Comparison of ENCODE assay signal across 1 cellular context in genomic region chr19:45403781-45404556, GRCh38.
TF ChIP-seq lines count a peak whose summit lies in the region.

No MANE protein-coding gene starts in this region.

TF ChIP-seq in K562, 482 proteins besides CTCF, POLR2A, EP300 and RAD21 (continued from another document and continues in another):
- TF ChIP-seq PKNOX1 (IDR thresholded peaks at IDR 0.05) (peak; percentile 84), ZNF561 (CRISPR knock-in tag; conservative IDR thresholded peaks at IDR 0.05) (no peak), KLF13 (tag; IDR thresholded peaks at IDR 0.05; ENCODE audit: borderline replicate concordance, low read depth) (0 out of 2 replicates have a peak, but pooled peaks have one; percentile 32), E2F4 (CRISPR knock-in tag; IDR thresholded peaks at IDR 0.05; ENCODE audit: low read depth) (no peak), ZNF263 (CRISPR knock-in tag; IDR thresholded peaks at IDR 0.05; ENCODE audit: borderline replicate concordance) (no peak), ZBTB33 (CRISPR knock-in tag; IDR thresholded peaks at IDR 0.05) (no peak), KDM5B (IDR thresholded peaks at IDR 0.05; ENCODE audit: insufficient replicate concordance, low read depth, low read length) (no peak), SRSF9 (IDR thresholded peaks at IDR 0.05; ENCODE audit: borderline replicate concordance, low read depth, low read length) (no peak), XRCC5 (IDR thresholded peaks at IDR 0.05; ENCODE audit: low read depth, low read length) (no peak), ZNF551 (CRISPR knock-in tag; IDR thresholded peaks at IDR 0.05) (no peak), SRSF3 (IDR thresholded peaks at IDR 0.05; ENCODE audit: insufficient read depth, low read length) (no peak), SAP30 (IDR thresholded peaks at IDR 0.05; ENCODE audit: borderline replicate concordance, insufficient read depth, low read depth, low read length, poor library complexity, severe bottlenecking) (no peak), HES1 (IDR thresholded peaks at IDR 0.05; ENCODE audit: low read depth) (no peak), ZNF143 (CRISPR knock-in tag; IDR thresholded peaks at IDR 0.05) (peak; percentile 38; the same call in 1 of the 2 replicates), ZNF512 (tag; IDR thresholded peaks at IDR 0.05) (no peak), CREB3L1 (IDR thresholded peaks at IDR 0.05; ENCODE audit: borderline replicate concordance, low read depth) (peak; percentile 24; the same call in 1 of the 2 replicates), ZNF354B (CRISPR knock-in tag; IDR thresholded peaks at IDR 0.05) (no peak), HINFP (tag; conservative IDR thresholded peaks at IDR 0.05; ENCODE audit: low read depth) (no peak), GATAD2A (IDR thresholded peaks at IDR 0.05) (no peak), RNF219 (CRISPR knock-in tag; IDR thresholded peaks at IDR 0.05) (no peak), NR2C2 (CRISPR knock-in tag; IDR thresholded peaks at IDR 0.05) (no peak), NR2C2 (tag; IDR thresholded peaks at IDR 0.05) (peak; percentile 64; the same call in 1 of the 2 replicates), PRDM10 (IDR thresholded peaks at IDR 0.05; ENCODE audit: partially characterized antibody) (peak; percentile 38), GTF2E2 (tag; IDR thresholded peaks at IDR 0.05) (no peak), NFE2 (IDR thresholded peaks at IDR 0.05; ENCODE audit: low read depth) (no peak), ZFP91 (CRISPR knock-in tag; IDR thresholded peaks at IDR 0.05) (no peak), ZNF75A (CRISPR knock-in tag; IDR thresholded peaks at IDR 0.05) (no peak), RERE (CRISPR knock-in tag; IDR thresholded peaks at IDR 0.05; ENCODE audit: borderline replicate concordance) (no peak), SMC3 (conservative IDR thresholded peaks at IDR 0.05; ENCODE audit: insufficient read depth, low read depth, low read length) (0 out of 2 replicates have a peak, but pooled peaks have one; percentile 24), ZNF644 (tag; IDR thresholded peaks at IDR 0.05; ENCODE audit: low read depth) (no peak), ZNF79 (CRISPR knock-in tag; IDR thresholded peaks at IDR 0.05; ENCODE audit: low read depth) (no peak)
